9 cellular contexts compared by ENCODE assay signal in the genomic region with DNA sequence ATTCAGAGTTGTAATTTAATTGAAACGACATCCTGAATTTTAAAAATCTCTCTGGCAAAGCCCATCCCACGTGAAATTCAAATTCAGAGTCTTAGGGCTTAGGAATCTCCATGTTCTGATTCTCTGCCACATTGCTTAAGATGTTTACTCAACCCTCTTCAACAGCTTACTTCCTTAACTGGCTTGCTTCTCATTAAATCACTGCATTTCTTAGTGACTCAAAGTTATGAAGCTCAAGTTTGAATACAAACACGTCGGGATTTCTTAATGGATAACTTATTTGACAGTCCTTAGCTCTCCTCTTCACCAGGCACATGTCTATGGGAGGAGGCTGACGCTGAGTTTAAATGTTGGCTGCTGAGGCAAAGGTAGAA.
DNase-seq lines count a peak whose midpoint lies in the region; ATAC-seq, FAIRE-seq and TF ChIP-seq lines count a peak whose summit lies in the region.
"Had no signal": no experiment of that assay in that cellular context is flagged by ENCODE, and none has a peak within 500 bp of the region (broad histone marks: within the 10 kb centered on the region; RNA-seq: fewer than 3 reads in every experiment).

No MANE protein-coding gene starts in this region.

- peak overlapping the region; percentile 14; the same call in 1 of the 2 replicates for H3K9ac ChIP-seq in GM12878 (ENCODE audit: control insufficient read depth, insufficient read depth, low read length)

- peak overlapping the region; percentile 80 for H2AFZ ChIP-seq in GM12878 (ENCODE audit: control insufficient read depth, low read depth, low read length)

- peaks cover 45% of the 10 kb centered on the region for H3K4me1 Mint-ChIP-seq in activated T-cell treated with anti-CD3 and anti-CD28 coated beads, Interleukin-2, amount 50 U/mL, for 24 hours (ENCODE audit: low read depth)

- no peaks in the 10 kb centered on the region for H3K9me3 ChIP-seq in GM12878 (replicated peaks; ENCODE audit: control insufficient read depth, insufficient read depth, low read length)
- no peaks in the 10 kb centered on the region for H3K9me3 ChIP-seq in left lung
- H3K9me3 ChIP-seq in tibial nerve: no peaks in the 10 kb centered on the region

- ATAC-seq in GM12878 (no peak), left lung (peak; percentile 68)

- H3K79me2 ChIP-seq in GM12878 (ENCODE audit: control insufficient read depth, insufficient read depth, low read length): no peaks in the 10 kb centered on the region

- no peak for TF ChIP-seq RAD21 in GM12878 (IDR thresholded peaks at IDR 0.05; ENCODE audit: insufficient read depth, low read depth, low read length)

- POLR2A ChIA-PET in GM12878 (lab: Charles Lee): interaction anchor here (0.6 kb wide), 1 partner anchor 11 kb away, joined by 3 read pairs; no protein-coding TSS in a partner anchor

- H3K4me1 ChIP-seq in GM12878 (ENCODE audit: control insufficient read depth, insufficient read depth, low read length) (peaks cover 18% of the 10 kb centered on the region), left lung (peaks cover 35 to 65% of the 10 kb centered on the region in 2 donors), tibial nerve (peaks cover 3 to 69% (median 26%) of the 10 kb centered on the region in 4 donors)

- 14% methylated on average over 5 of the region's 5 CpGs for WGBS in GM12878 (ENCODE audit: insufficient coverage, insufficient replicate concordance, low lambda C conversion rate, missing lambda C conversion rate)
- 11 to 15% methylated on average over 5 of the region's 5 CpGs for WGBS in tibial nerve, 2 donors

- FAIRE-seq in GM12878 (lab: Jason Lieb, UNC): no peak

- H3K27ac ChIP-seq in GM12878 (ENCODE audit: control insufficient read depth, insufficient read depth) (peak overlapping the region; percentile 14), left lung (peak overlapping the region; percentile 81 to 89), tibial nerve (peak overlapping the region; percentile 56 to 98 (median 92))

- H3K27me3 ChIP-seq in GM12878 (replicated peaks in 1 of 2; ENCODE audit: control insufficient read depth in 2 of 2, insufficient read depth in 2 of 2, low read length in 1 of 2): no peaks in the 10 kb centered on the region
- H3K27me3 ChIP-seq in left lung: no peaks in the 10 kb centered on the region
- no peaks in the 10 kb centered on the region for H3K27me3 ChIP-seq in tibial nerve

- TF ChIP-seq CTCF in GM12878 (IDR thresholded peaks at IDR 0.05 in 2 of 3, conservative IDR thresholded peaks at IDR 0.05 in 1 of 3; ENCODE audit: control insufficient read depth in 2 of 3, extremely low read depth in 1 of 3, insufficient read depth in 1 of 3, low read depth in 3 of 3, low read length in 3 of 3) (no peak), left lung (IDR thresholded peaks at IDR 0.05) (no peak), tibial nerve (IDR thresholded peaks at IDR 0.05) (no peak)

- DNase-seq in activated T-cell treated with anti-CD3 and anti-CD28 coated beads, Interleukin-2, amount 50 U/mL, for 24 hours: no peak
- DNase-seq in activated T-cell treated with anti-CD3 and anti-CD28 coated beads for 4 hours (no peak), GM12878 (ENCODE audit: low read depth, low spot score) (no peak), left lung (no peak), tibial nerve (ENCODE audit: low spot score in 2 of 2) (no peak), DMS 273 treated with DMSO at 0.1 percent for 48 hours (lab: John Stamatoyannopoulos, UW) (no peak), A172 (ENCODE audit: low spot score) (no peak), COLO829 (ENCODE audit: low spot score) (no peak)
- DNase-seq: DMS79 had no signal

- no peaks in the 10 kb centered on the region for H4K20me1 ChIP-seq in GM12878 (ENCODE audit: control insufficient read depth, insufficient read depth)

- no peak overlapping the region for H3K27ac Mint-ChIP-seq in activated T-cell treated with anti-CD3 and anti-CD28 coated beads, Interleukin-2, amount 50 U/mL, for 24 hours

- TF ChIP-seq POLR2A in GM12878 (IDR thresholded peaks at IDR 0.05; ENCODE audit: low read depth, low read length) (no peak), tibial nerve (IDR thresholded peaks at IDR 0.05) (no peak)

- H3K9me3 Mint-ChIP-seq in activated T-cell treated with anti-CD3 and anti-CD28 coated beads, Interleukin-2, amount 50 U/mL, for 24 hours: no peaks in the 10 kb centered on the region

- SMC1A ChIA-PET in GM12878 (lab: Charles Lee; ENCODE audit: uncharacterized antibody, unreplicated experiment): no interaction called here

- H3K4me2 ChIP-seq in GM12878 (ENCODE audit: control insufficient read depth, insufficient read depth): peak overlapping the region; percentile 58

- H3K4me3 ChIP-seq in GM12878 (peak overlapping the region; percentile 47; the same call in 1 of the 2 replicates), left lung (peak overlapping the region in 1 of 2 donors; percentile 21), tibial nerve (peak overlapping the region; percentile 13 to 37 (median 16))

- no peaks in the 10 kb centered on the region for H3K36me3 Mint-ChIP-seq in activated T-cell treated with anti-CD3 and anti-CD28 coated beads, Interleukin-2, amount 50 U/mL, for 24 hours (ENCODE audit: low read depth)

- H3K36me3 ChIP-seq in GM12878 (ENCODE audit: control insufficient read depth in 2 of 2, insufficient read depth in 2 of 2, low read length in 1 of 2) (no peaks in the 10 kb centered on the region), left lung (no peaks in the 10 kb centered on the region), tibial nerve (no peaks in the 10 kb centered on the region)

- TF ChIP-seq EP300 in GM12878 (IDR thresholded peaks at IDR 0.05; ENCODE audit: borderline replicate concordance in 1 of 2, control insufficient read depth in 1 of 2, low read depth in 2 of 2, low read length in 2 of 2) (no peak), tibial nerve (IDR thresholded peaks at IDR 0.05) (no peak)

- peak overlapping the region; percentile 65 for H3K4me3 Mint-ChIP-seq in activated T-cell treated with anti-CD3 and anti-CD28 coated beads, Interleukin-2, amount 50 U/mL, for 24 hours

- in situ Hi-C loops in GM12878 (cut with MboI): no loop called here

- CTCF ChIA-PET in GM12878 (lab: Yijun Ruan, JAX): no interaction called here

- intact Hi-C loops in GM12878 (cut with micrococcal nuclease; ENCODE audit: unreplicated experiment): loop anchor here (10.0 kb wide), 1 partner anchor 312 kb away; a partner anchor contains a TSS
- intact Hi-C loops in left lung (cut with DNase I): no loop called here

- no TSS peak for BruUV-seq in GM12878 (replicated peaks; lab: Mats Ljungman, UMichigan)

- H3K27me3 Mint-ChIP-seq in activated T-cell treated with anti-CD3 and anti-CD28 coated beads, Interleukin-2, amount 50 U/mL, for 24 hours: peaks cover 4% of the 10 kb centered on the region

- RAD21 ChIA-PET in GM12878 (lab: Charles Lee; ENCODE audit: unreplicated experiment): no interaction called here

TF ChIP-seq in GM12878, 131 proteins besides CTCF, POLR2A, EP300 and RAD21 (continues in another document):
- no peak for TF ChIP-seq ZNF274 (IDR thresholded peaks at IDR 0.05; ENCODE audit: insufficient read depth, insufficient read length)
- TF ChIP-seq, protein P1, sequence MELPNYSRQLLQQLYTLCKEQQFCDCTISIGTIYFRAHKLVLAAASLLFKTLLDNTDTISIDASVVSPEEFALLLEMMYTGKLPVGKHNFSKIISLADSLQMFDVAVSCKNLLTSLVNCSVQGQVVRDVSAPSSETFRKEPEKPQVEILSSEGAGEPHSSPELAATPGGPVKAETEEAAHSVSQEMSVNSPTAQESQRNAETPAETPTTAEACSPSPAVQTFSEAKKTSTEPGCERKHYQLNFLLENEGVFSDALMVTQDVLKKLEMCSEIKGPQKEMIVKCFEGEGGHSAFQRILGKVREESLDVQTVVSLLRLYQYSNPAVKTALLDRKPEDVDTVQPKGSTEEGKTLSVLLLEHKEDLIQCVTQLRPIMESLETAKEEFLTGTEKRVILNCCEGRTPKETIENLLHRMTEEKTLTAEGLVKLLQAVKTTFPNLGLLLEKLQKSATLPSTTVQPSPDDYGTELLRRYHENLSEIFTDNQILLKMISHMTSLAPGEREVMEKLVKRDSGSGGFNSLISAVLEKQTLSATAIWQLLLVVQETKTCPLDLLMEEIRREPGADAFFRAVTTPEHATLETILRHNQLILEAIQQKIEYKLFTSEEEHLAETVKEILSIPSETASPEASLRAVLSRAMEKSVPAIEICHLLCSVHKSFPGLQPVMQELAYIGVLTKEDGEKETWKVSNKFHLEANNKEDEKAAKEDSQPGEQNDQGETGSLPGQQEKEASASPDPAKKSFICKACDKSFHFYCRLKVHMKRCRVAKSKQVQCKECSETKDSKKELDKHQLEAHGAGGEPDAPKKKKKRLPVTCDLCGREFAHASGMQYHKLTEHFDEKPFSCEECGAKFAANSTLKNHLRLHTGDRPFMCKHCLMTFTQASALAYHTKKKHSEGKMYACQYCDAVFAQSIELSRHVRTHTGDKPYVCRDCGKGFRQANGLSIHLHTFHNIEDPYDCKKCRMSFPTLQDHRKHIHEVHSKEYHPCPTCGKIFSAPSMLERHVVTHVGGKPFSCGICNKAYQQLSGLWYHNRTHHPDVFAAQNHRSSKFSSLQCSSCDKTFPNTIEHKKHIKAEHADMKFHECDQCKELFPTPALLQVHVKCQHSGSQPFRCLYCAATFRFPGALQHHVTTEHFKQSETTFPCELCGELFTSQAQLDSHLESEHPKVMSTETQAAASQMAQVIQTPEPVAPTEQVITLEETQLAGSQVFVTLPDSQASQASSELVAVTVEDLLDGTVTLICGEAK (IDR thresholded peaks at IDR 0.05; ENCODE audit: borderline replicate concordance): no peak
- TF ChIP-seq NFIC (IDR thresholded peaks at IDR 0.05; ENCODE audit: low read depth, low read length): no peak
- no peak for TF ChIP-seq IRF4 (IDR thresholded peaks at IDR 0.05; ENCODE audit: low read depth, low read length)
- no peak for TF ChIP-seq ZZZ3 (IDR thresholded peaks at IDR 0.05; ENCODE audit: control insufficient read depth, insufficient read length, low read depth)
- no peak for TF ChIP-seq SMARCA5 (IDR thresholded peaks at IDR 0.05)
- no peak for TF ChIP-seq WRNIP1 (IDR thresholded peaks at IDR 0.05; ENCODE audit: borderline replicate concordance, low read depth, low read length)
- TF ChIP-seq KAT2A (conservative IDR thresholded peaks at IDR 0.05; ENCODE audit: control insufficient read depth, low read depth, low read length): no peak
- TF ChIP-seq, protein P2, sequence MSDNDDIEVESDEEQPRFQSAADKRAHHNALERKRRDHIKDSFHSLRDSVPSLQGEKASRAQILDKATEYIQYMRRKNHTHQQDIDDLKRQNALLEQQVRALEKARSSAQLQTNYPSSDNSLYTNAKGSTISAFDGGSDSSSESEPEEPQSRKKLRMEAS (IDR thresholded peaks at IDR 0.05; ENCODE audit: low read depth, low read length): no peak
- TF ChIP-seq TAF1 (IDR thresholded peaks at IDR 0.05; ENCODE audit: borderline replicate concordance, low read depth, low read length): no peak

Comparison
In these comparisons a context has a peak if more than half of its experiments do, and no peak if none do; other contexts are left out.
1. H3K27ac ChIP-seq: peak in every context shown above with its lines; median percentile 92 in tibial nerve; 85 in left lung; 14 in GM12878.